13 cellular contexts compared by ENCODE assay signal in genomic region chr1:222404710-222405109, GRCh38.
DNase-seq lines count a peak whose midpoint lies in the region; ATAC-seq and TF ChIP-seq lines count a peak whose summit lies in the region.
"Had no signal": no experiment of that assay in that cellular context is flagged by ENCODE, and none has a peak within 500 bp of the region (broad histone marks: within the 10 kb centered on the region; RNA-seq: fewer than 3 reads in every experiment).

No MANE protein-coding gene starts in this region.

- H3K4me2 ChIP-seq in PC-3 (ENCODE audit: low read length) = peak overlapping the region; percentile 68

- TF ChIP-seq POLR2A in vagina (IDR thresholded peaks at IDR 0.05) (no peak), upper lobe of left lung (IDR thresholded peaks at IDR 0.05) (no peak)

- H2AFZ ChIP-seq in PC-3 (ENCODE audit: low read length) = peak overlapping the region; percentile 54; the same call in 1 of the 2 replicates

- peak overlapping the region in 5 of 8 donors; percentile 37 to 85 (median 76) for H3K27ac Mint-ChIP-seq in CD8-positive, alpha-beta memory T cell

- no peak overlapping the region for H3K9ac ChIP-seq in PC-3 (ENCODE audit: low read length)

- H4K20me1 ChIP-seq in PC-3 (ENCODE audit: low read length) = no peaks in the 10 kb centered on the region

- H3K36me3 Mint-ChIP-seq in CD8-positive, alpha-beta memory T cell = peaks cover 0 to 15% (median 0%) of the 10 kb centered on the region in 3 donors

- DNase-seq in CD8-positive, alpha-beta memory T cell = no peak
- DNase-seq in PC-3 (no peak), NCI-H82 (lab: John Stamatoyannopoulos, UW) (no peak), vagina (ENCODE audit: extremely low spot score in 2 of 2) (no peak), upper lobe of left lung (no peak)
- DNase-seq: Kasumi-1; NCI-H526 treated with DMSO at 0.1 percent for 48 hours; stimulated activated CD4-positive, alpha-beta T cell treated with anti-CD3 and anti-CD28 coated beads, Interleukin-2, amount 100 ng/mL, for 24 hours; SW 1271; testis had no signal

- H3K4me1 Mint-ChIP-seq in CD8-positive, alpha-beta memory T cell = peaks cover 3 to 6% (median 4%) of the 10 kb centered on the region in 3 donors

- no peak for TF ChIP-seq CTCF in PC-3 (conservative IDR thresholded peaks at IDR 0.05; ENCODE audit: low read depth, low read length)
- no peak for TF ChIP-seq CTCF in vagina (IDR thresholded peaks at IDR 0.05)
- no peak for TF ChIP-seq CTCF in upper lobe of left lung (IDR thresholded peaks at IDR 0.05)

- peak; percentile 100 for ATAC-seq in GM18868 (IDR thresholded peaks at IDR 0.05; ENCODE audit: unreplicated experiment)
- peak; percentile 98 for ATAC-seq in HG02870 (IDR thresholded peaks at IDR 0.05; ENCODE audit: unreplicated experiment)
- ATAC-seq in PC-3 = no peak
- no peak for ATAC-seq in HG02970 (IDR thresholded peaks at IDR 0.05; ENCODE audit: low FRiP score, unreplicated experiment)
- ATAC-seq in upper lobe of left lung (ENCODE audit: low FRiP score in 2 of 2) = no peak

- H3K4me3 ChIP-seq in CD8-positive, alpha-beta memory T cell (ENCODE audit: low read length) = no peak overlapping the region
- H3K4me3 ChIP-seq in PC-3 (ENCODE audit: low read length) (peak overlapping the region; percentile 52), vagina (no peak overlapping the region), upper lobe of left lung (no peak overlapping the region)
- H3K4me3 ChIP-seq: testis had no signal

- H3F3A ChIP-seq in PC-3 (ENCODE audit: low read length, unreplicated experiment) = no peaks in the 10 kb centered on the region

- no peaks in the 10 kb centered on the region for H3K4me1 ChIP-seq in CD8-positive, alpha-beta memory T cell (ENCODE audit: insufficient read depth, low read length)
- H3K4me1 ChIP-seq in PC-3 (ENCODE audit: insufficient read depth, low read length) (no peaks in the 10 kb centered on the region), vagina (no peaks in the 10 kb centered on the region), upper lobe of left lung (no peaks in the 10 kb centered on the region)
- H3K4me1 ChIP-seq: testis had no signal

- TF ChIP-seq EP300 in upper lobe of left lung (IDR thresholded peaks at IDR 0.05) = no peak

- intact Hi-C loops in PC-3 (cut with micrococcal nuclease) = no loop called here
- intact Hi-C loops in vagina (cut with DNase I) = no loop called here

- no peaks in the 10 kb centered on the region for H3K27me3 ChIP-seq in CD8-positive, alpha-beta memory T cell (ENCODE audit: insufficient read depth, low read length, poor library complexity, severe bottlenecking)
- H3K27me3 ChIP-seq in PC-3 (ENCODE audit: low read length) = peaks cover 34% of the 10 kb centered on the region
- H3K27me3 ChIP-seq in vagina = no peaks in the 10 kb centered on the region
- no peaks in the 10 kb centered on the region for H3K27me3 ChIP-seq in upper lobe of left lung
- H3K27me3 ChIP-seq: testis had no signal

- 59 to 76% methylated on average over 4 of the region's 4 CpGs for whole genome bisulfite sequencing in upper lobe of left lung, 2 donors

- no peaks in the 10 kb centered on the region for H3K9me2 ChIP-seq in PC-3 (replicated peaks; ENCODE audit: low read length)

- peak overlapping the region; percentile 74 to 89 (median 85) for H3K4me3 Mint-ChIP-seq in CD8-positive, alpha-beta memory T cell

- H3K9me3 ChIP-seq in CD8-positive, alpha-beta memory T cell (ENCODE audit: low read length) = no peaks in the 10 kb centered on the region
- H3K9me3 ChIP-seq in PC-3 (ENCODE audit: low read length) (no peaks in the 10 kb centered on the region), vagina (no peaks in the 10 kb centered on the region), upper lobe of left lung (no peaks in the 10 kb centered on the region)
- H3K9me3 ChIP-seq: testis had no signal

- H3K36me3 ChIP-seq in CD8-positive, alpha-beta memory T cell (ENCODE audit: insufficient read depth, low read length) = no peaks in the 10 kb centered on the region
- H3K36me3 ChIP-seq in PC-3 (ENCODE audit: low read depth, low read length) = no peaks in the 10 kb centered on the region
- no peaks in the 10 kb centered on the region for H3K36me3 ChIP-seq in vagina
- no peaks in the 10 kb centered on the region for H3K36me3 ChIP-seq in upper lobe of left lung

- no peak overlapping the region for H3K27ac ChIP-seq in CD8-positive, alpha-beta memory T cell (ENCODE audit: low read depth, low read length)
- H3K27ac ChIP-seq in PC-3 (ENCODE audit: low read length) (no peak overlapping the region), vagina (no peak overlapping the region), upper lobe of left lung (no peak overlapping the region)
- H3K27ac ChIP-seq: testis had no signal

- H3K27me3 Mint-ChIP-seq in CD8-positive, alpha-beta memory T cell = peaks cover 12 to 15% of the 10 kb centered on the region in 2 donors

- no TSS peak for BruUV-seq in PC-3 (replicated peaks; lab: Mats Ljungman, UMichigan)

- peaks cover 0 to 7% (median 3%) of the 10 kb centered on the region in 5 donors for H3K9me3 Mint-ChIP-seq in CD8-positive, alpha-beta memory T cell

- CTCF ChIA-PET in CD8-positive, alpha-beta memory T cell (lab: Charles Lee) = no interaction called here
- CTCF ChIA-PET in PC-3 (lab: Charles Lee) = no interaction called here

- H3K79me2 ChIP-seq in PC-3 (ENCODE audit: low read length) = no peaks in the 10 kb centered on the region

- POLR2A ChIA-PET in CD8-positive, alpha-beta memory T cell (lab: Charles Lee) = no interaction called here
- POLR2A ChIA-PET in PC-3 (lab: Charles Lee; ENCODE audit: unreplicated experiment) = no interaction called here

Comparison
In these comparisons a context has a peak if more than half of its experiments do, and no peak if none do; other contexts are left out.
1. ATAC-seq: peak in GM18868 (single experiment) and HG02870 (single experiment); none in PC-3 (single experiment), HG02970 (single experiment) and upper lobe of left lung (0 of 2).